ENCODE assay signal across 11 cellular contexts in genomic region chr17:8160224-8160577, GRCh38. TPM values are rescaled to one million over a fixed set of nuclear protein-coding genes. Genes with fewer than 3 reads are reported as not detected.
DNase-seq lines count a peak whose midpoint lies in the region; ATAC-seq and TF ChIP-seq lines count a peak whose summit lies in the region.
"Had no signal": no experiment of that assay in that cellular context is flagged by ENCODE, and none has a peak within 500 bp of the region (broad histone marks: within the 10 kb centered on the region; RNA-seq: fewer than 3 reads in every experiment).

No MANE protein-coding gene starts in this region.

- H3K4me1 ChIP-seq in gastroesophageal sphincter: peaks cover 9 to 78% (median 43%) of the 10 kb centered on the region in 3 donors
- peaks cover 51 to 78% (median 64%) of the 10 kb centered on the region in 4 donors for H3K4me1 ChIP-seq in stomach

- no peaks in the 10 kb centered on the region for H3K27me3 Mint-ChIP-seq in activated CD4-positive, alpha-beta T cell treated with anti-CD3 and anti-CD28 coated beads, Interleukin-2, amount 10 ng/mL, durations not matched to agents 24 days and 14 days
- H3K27me3 Mint-ChIP-seq in activated CD4-positive, alpha-beta memory T cell treated with anti-CD3 and anti-CD28 coated beads for 36 hours: no peaks in the 10 kb centered on the region

- TF ChIP-seq POLR2A in gastroesophageal sphincter (IDR thresholded peaks at IDR 0.05) (no peak), stomach (IDR thresholded peaks at IDR 0.05) (no peak)

- no peak for DNase-seq in activated CD4-positive, alpha-beta T cell treated with anti-CD3 and anti-CD28 coated beads, Interleukin-2, amount 10 ng/mL, durations not matched to agents 24 days and 14 days
- no peak for DNase-seq in activated CD4-positive, alpha-beta T cell treated with anti-CD3 and anti-CD28 coated beads, Interleukin-2, amount 50 U/mL, for 1 hour
- no peak for DNase-seq in activated CD4-positive, alpha-beta memory T cell treated with anti-CD3 and anti-CD28 coated beads for 36 hours
- DNase-seq in stomach (no peak), NCI-H2171 (lab: John Stamatoyannopoulos, UW) (no peak), NCI-H748 treated with DMSO at 0.1 percent for 48 hours (lab: John Stamatoyannopoulos, UW) (no peak)
- DNase-seq: activated CD4-positive, alpha-beta T cell treated with anti-CD3 and anti-CD28 coated beads, Interleukin-2, amount 50 U/mL, for 4 hours; GM23248 had no signal

- TF ChIP-seq EP300 in gastroesophageal sphincter (IDR thresholded peaks at IDR 0.05) (no peak), stomach (IDR thresholded peaks at IDR 0.05) (no peak)

- peaks cover 36% of the 10 kb centered on the region for H3K36me3 Mint-ChIP-seq in activated CD4-positive, alpha-beta T cell treated with anti-CD3 and anti-CD28 coated beads, Interleukin-2, amount 10 ng/mL, durations not matched to agents 24 days and 14 days (ENCODE audit: low read depth)
- H3K36me3 Mint-ChIP-seq in activated CD4-positive, alpha-beta memory T cell treated with anti-CD3 and anti-CD28 coated beads for 36 hours: peaks cover 24% of the 10 kb centered on the region

- H3K9me3 Mint-ChIP-seq in activated CD4-positive, alpha-beta T cell treated with anti-CD3 and anti-CD28 coated beads, Interleukin-2, amount 10 ng/mL, durations not matched to agents 24 days and 14 days: no peaks in the 10 kb centered on the region
- H3K9me3 Mint-ChIP-seq in activated CD4-positive, alpha-beta memory T cell treated with anti-CD3 and anti-CD28 coated beads for 36 hours: no peaks in the 10 kb centered on the region

- no peaks in the 10 kb centered on the region for H3K9me3 ChIP-seq in gastroesophageal sphincter
- H3K9me3 ChIP-seq in stomach: no peaks in the 10 kb centered on the region

- CTCF ChIA-PET in activated CD4-positive, alpha-beta memory T cell treated with anti-CD3 and anti-CD28 coated beads for 36 hours (lab: Charles Lee): interaction anchor here (0.5 to 8.7 kb wide), 4 partner anchors 21 to 99 kb away, joined by 3 to 62 read pairs (median 24); partner anchors contain the start of gene ALOXE3

- peak overlapping the region; percentile 82 for H3K4me3 Mint-ChIP-seq in activated CD4-positive, alpha-beta T cell treated with anti-CD3 and anti-CD28 coated beads, Interleukin-2, amount 10 ng/mL, durations not matched to agents 24 days and 14 days
- H3K4me3 Mint-ChIP-seq in activated CD4-positive, alpha-beta memory T cell treated with anti-CD3 and anti-CD28 coated beads for 36 hours: no peak overlapping the region

- peak overlapping the region; percentile 32 to 100 (median 98) for H3K27ac ChIP-seq in gastroesophageal sphincter
- H3K27ac ChIP-seq in stomach: peak overlapping the region; percentile 48 to 100 (median 99)
- H3K27ac ChIP-seq: GM23248 had no signal

- peaks cover 57% of the 10 kb centered on the region for H3K4me1 Mint-ChIP-seq in activated CD4-positive, alpha-beta T cell treated with anti-CD3 and anti-CD28 coated beads, Interleukin-2, amount 10 ng/mL, durations not matched to agents 24 days and 14 days
- H3K4me1 Mint-ChIP-seq in activated CD4-positive, alpha-beta memory T cell treated with anti-CD3 and anti-CD28 coated beads for 36 hours (ENCODE audit: low read depth): peaks cover 56% of the 10 kb centered on the region

- peak overlapping the region; percentile 82 for H3K27ac Mint-ChIP-seq in activated CD4-positive, alpha-beta T cell treated with anti-CD3 and anti-CD28 coated beads, Interleukin-2, amount 10 ng/mL, durations not matched to agents 24 days and 14 days
- H3K27ac Mint-ChIP-seq in activated CD4-positive, alpha-beta memory T cell treated with anti-CD3 and anti-CD28 coated beads for 36 hours: peak overlapping the region; percentile 92

- H3K4me3 ChIP-seq in gastroesophageal sphincter: peak overlapping the region in 1 of 2 donors; percentile 87
- H3K4me3 ChIP-seq in stomach: no peak overlapping the region
- H3K4me3 ChIP-seq: GM23248 had no signal

- WGBS in gastroesophageal sphincter (ENCODE audit: low coverage in 1 of 2), 2 donors: 28 to 55% methylated on average over 3 of the region's 4 CpGs
- whole genome bisulfite sequencing in stomach, 5 donors: 50 to 62% (median 56%) methylated on average over 3 to 4 of the region's 4 CpGs

- H3K27me3 ChIP-seq in gastroesophageal sphincter: no peaks in the 10 kb centered on the region
- no peaks in the 10 kb centered on the region for H3K27me3 ChIP-seq in stomach

- H3K36me3 ChIP-seq in gastroesophageal sphincter: peaks cover 0 to 25% of the 10 kb centered on the region in 2 donors
- peaks cover 18 to 41% (median 26%) of the 10 kb centered on the region in 4 donors for H3K36me3 ChIP-seq in stomach

- TF ChIP-seq CTCF in gastroesophageal sphincter (IDR thresholded peaks at IDR 0.05) (no peak), stomach (IDR thresholded peaks at IDR 0.05) (no peak)

- intact Hi-C loops in activated CD4-positive, alpha-beta T cell treated with anti-CD3 and anti-CD28 coated beads, Interleukin-2, amount 10 ng/mL, durations not matched to agents 24 days and 14 days (cut with micrococcal nuclease): no loop called here
- intact Hi-C loops in activated CD4-positive, alpha-beta memory T cell treated with anti-CD3 and anti-CD28 coated beads for 36 hours (cut with micrococcal nuclease): no loop called here
- intact Hi-C loops in stomach (cut with DNase I; ENCODE audit: low total_unique reads): no loop called here

- no peak for ATAC-seq in gastroesophageal sphincter
- ATAC-seq in HG02642 (IDR thresholded peaks at IDR 0.05; ENCODE audit: poor library complexity, unreplicated experiment): no peak

- POLR2A ChIA-PET in activated CD4-positive, alpha-beta memory T cell treated with anti-CD3 and anti-CD28 coated beads for 36 hours (lab: Charles Lee): interaction anchor here (0.7 to 1.5 kb wide), 2 partner anchors 22 to 28 kb away, joined by 3 to 6 read pairs; no protein-coding TSS in a partner anchor

RNA-seq across cellular contexts. Expression of gene VAMP2, which starts 2.5 kb away (rescaled TPM):
- 45.1 and 49.6 TPM in 2 replicates for total RNA-seq in activated CD4-positive, alpha-beta T cell treated with anti-CD3 and anti-CD28 coated beads, Interleukin-2, amount 10 ng/mL, durations not matched to agents 24 days and 14 days
- 10 to 100 TPM; 30.1 to 30.4 TPM for total RNA-seq in activated CD4-positive, alpha-beta memory T cell treated with anti-CD3 and anti-CD28 coated beads for 36 hours
- total RNA-seq in gastroesophageal sphincter (10 to 100 TPM; 14.6 to 39.8 (median 33.4) TPM), stomach (100 to 1,000 TPM in 1 of 5 donors, 10 to 100 TPM in 2, 1 to 10 TPM in 2; 6.7 to 104 (median 17.3) TPM)
- polyA plus RNA-seq in stomach: 10 to 100 TPM; 32.4 to 58.8 (median 43.1) TPM

RNA-seq across cellular contexts. Expression of gene PER1, which starts 8.0 kb away (rescaled TPM):
- 39.4 and 41.7 TPM in 2 replicates for total RNA-seq in activated CD4-positive, alpha-beta T cell treated with anti-CD3 and anti-CD28 coated beads, Interleukin-2, amount 10 ng/mL, durations not matched to agents 24 days and 14 days
- 10 to 100 TPM; 48.9 to 56.3 TPM for total RNA-seq in activated CD4-positive, alpha-beta memory T cell treated with anti-CD3 and anti-CD28 coated beads for 36 hours
- total RNA-seq in gastroesophageal sphincter: 100 to 1,000 TPM in 3 of 4 donors, 10 to 100 TPM in 1; 67.1 to 188 (median 136) TPM
- total RNA-seq in stomach: 100 to 1,000 TPM in 3 of 5 donors, 10 to 100 TPM in 2; 16.2 to 163 (median 137) TPM
- 10 to 100 TPM; 47.2 to 69.4 (median 66.7) TPM for polyA plus RNA-seq in stomach

RNA-seq across cellular contexts. Expression of gene TMEM107, which starts 16.0 kb away (rescaled TPM):
- total RNA-seq in activated CD4-positive, alpha-beta T cell treated with anti-CD3 and anti-CD28 coated beads, Interleukin-2, amount 10 ng/mL, durations not matched to agents 24 days and 14 days: 20.9 and 21.4 TPM in 2 replicates
- 10 to 100 TPM; 32.6 to 35.3 TPM for total RNA-seq in activated CD4-positive, alpha-beta memory T cell treated with anti-CD3 and anti-CD28 coated beads for 36 hours
- total RNA-seq in gastroesophageal sphincter (10 to 100 TPM; 11.2 to 18.8 (median 15.5) TPM), stomach (10 to 100 TPM in 3 of 5 donors, 1 to 10 TPM in 2; 5.2 to 37.6 (median 14.9) TPM)
- 10 to 100 TPM in 1 of 3 donors, 1 to 10 TPM in 2; 6.3 to 10.3 (median 8.0) TPM for polyA plus RNA-seq in stomach

RNA-seq across cellular contexts. Expression of gene BORCS6, which starts 29.8 kb away (rescaled TPM):
- total RNA-seq in activated CD4-positive, alpha-beta T cell treated with anti-CD3 and anti-CD28 coated beads, Interleukin-2, amount 10 ng/mL, durations not matched to agents 24 days and 14 days: 4.7 and 5.7 TPM in 2 replicates
- total RNA-seq in activated CD4-positive, alpha-beta memory T cell treated with anti-CD3 and anti-CD28 coated beads for 36 hours: 1 to 10 TPM; 7.9 to 8.3 TPM
- total RNA-seq in gastroesophageal sphincter (10 to 100 TPM in 3 of 4 donors, 1 to 10 TPM in 1; 8.1 to 16.1 (median 12.4) TPM), stomach (10 to 100 TPM in 2 of 5 donors, 1 to 10 TPM in 2, under 1 TPM in 1; 0.58 to 70.1 (median 4.6) TPM)
- polyA plus RNA-seq in stomach: 1 to 10 TPM; 6.6 to 9.2 (median 7.9) TPM

RNA-seq across cellular contexts. Expression of gene HES7, which starts 36.3 kb away (rescaled TPM):
- total RNA-seq in activated CD4-positive, alpha-beta T cell treated with anti-CD3 and anti-CD28 coated beads, Interleukin-2, amount 10 ng/mL, durations not matched to agents 24 days and 14 days: 1.5 and 2.1 TPM in 2 replicates
- total RNA-seq in activated CD4-positive, alpha-beta memory T cell treated with anti-CD3 and anti-CD28 coated beads for 36 hours: 1 to 10 TPM; 2.5 to 2.8 TPM
- total RNA-seq in gastroesophageal sphincter (under 1 TPM in 2 of 4 donors, not detected in 2; 0.89 to 0.94 TPM), stomach (not detected)
- polyA plus RNA-seq in stomach: under 1 TPM in 2 of 3 donors, not detected in 1; 0.58 to 0.92 TPM
- total RNA-seq: GM23248, lung microvascular endothelial cell had no signal
- polyA plus RNA-seq: GM23248 had no signal
